ENCODE assay signal across 8 cellular contexts in genomic region chr20:17873410-17874270, GRCh38.
A peak's percentile ranks its signal among the peaks of the same experiment; 100 is the strongest.
DNase-seq lines count a peak whose midpoint lies in the region; ATAC-seq, FAIRE-seq and TF ChIP-seq lines count a peak whose summit lies in the region.

No MANE protein-coding gene starts in this region.

- H3K9me3 ChIP-seq in A549 (no peaks in the 10 kb centered on the region), heart left ventricle (no peaks in the 10 kb centered on the region), skeletal muscle tissue (ENCODE audit: control insufficient read depth in 3 of 3, low read length in 3 of 3) (no peaks in the 10 kb centered on the region)

- ATAC-seq in A549 (peak; percentile 65 to 82), HG03045 (IDR thresholded peaks at IDR 0.05; ENCODE audit: unreplicated experiment) (peak; percentile 45), SK-N-SH treated with all-trans-retinoic acid at 6 μM for 48 hours (peak; percentile 92), heart left ventricle (peak; percentile 55 to 88 (median 79)), GM19395 (IDR thresholded peaks at IDR 0.05; ENCODE audit: unreplicated experiment) (no peak), GM18867 (IDR thresholded peaks at IDR 0.05; ENCODE audit: unreplicated experiment) (no peak), HG02571 (IDR thresholded peaks at IDR 0.05; ENCODE audit: unreplicated experiment) (no peak)

- no peak overlapping the region for H3K4me3 ChIP-seq in A549
- no peak overlapping the region for H3K4me3 ChIP-seq in heart left ventricle
- no peak overlapping the region for H3K4me3 ChIP-seq in skeletal muscle tissue (ENCODE audit: low read length in 3 of 3)

- H3K27ac ChIP-seq in A549 (peak overlapping the region; percentile 57 to 65), heart left ventricle (peak overlapping the region in 5 of 12 donors; percentile 1 to 70 (median 27)), skeletal muscle tissue (ENCODE audit: low read depth, low read length) (peak overlapping the region; percentile 54)

- H3K9ac ChIP-seq in skeletal muscle tissue (ENCODE audit: low read depth in 1 of 3, low read length in 3 of 3): no peak overlapping the region

- H3K4me2 ChIP-seq in A549: peak overlapping the region; percentile 66

- CTCF ChIA-PET in A549 (lab: Yijun Ruan, JAX): interaction anchor here (0.8 to 2.6 kb wide), 5 partner anchors 7 to 192 kb away, joined by 4 to 12 read pairs (median 5); partner anchors contain the start of gene RRBP1

- no peak for FAIRE-seq in A549 (lab: Jason Lieb, UNC)

- POLR2A ChIA-PET in A549 (lab: Yijun Ruan, JAX): interaction anchor here (0.9 kb wide), 1 partner anchor 191 kb away, joined by 3 read pairs; the partner anchor contains the start of gene RRBP1

- no peaks in the 10 kb centered on the region for H3K36me3 ChIP-seq in heart left ventricle
- no peaks in the 10 kb centered on the region for H3K36me3 ChIP-seq in skeletal muscle tissue (ENCODE audit: control insufficient read depth in 3 of 3, insufficient read depth in 3 of 3, low read length in 3 of 3)

- DNase-seq in A549 (ENCODE audit: low read depth in 1 of 2, low spot score in 1 of 2): peak; percentile 33 to 68
- peak; percentile 79 to 92 (median 88) for DNase-seq in heart left ventricle

- 52% methylated on average over 14 of the region's 14 CpGs for WGBS in A549 (ENCODE audit: missing lambda C conversion rate)
- WGBS in heart left ventricle, 4 donors: 44 to 48% (median 47%) methylated on average over 13 to 14 of the region's 14 CpGs

- peaks cover 29% of the 10 kb centered on the region for H3K4me1 ChIP-seq in A549
- H3K4me1 ChIP-seq in heart left ventricle: peaks cover 2 to 47% (median 26%) of the 10 kb centered on the region in 12 donors
- H3K4me1 ChIP-seq in skeletal muscle tissue (ENCODE audit: control insufficient read depth in 3 of 3, insufficient read depth in 3 of 3, low read length in 3 of 3): peaks cover 19 to 29% (median 24%) of the 10 kb centered on the region in 3 donors

- intact Hi-C loops in heart left ventricle (cut with DNase I): loop anchor here in 1 of 10 donors (5.0 kb wide), 1 partner anchor 66 kb away; no protein-coding TSS in a partner anchor

- TF ChIP-seq POLR2A in A549 (IDR thresholded peaks at IDR 0.05; ENCODE audit: low read length): no peak
- TF ChIP-seq POLR2A in heart left ventricle (IDR thresholded peaks at IDR 0.05): no peak

- TF ChIP-seq RAD21 in A549 (conservative IDR thresholded peaks at IDR 0.05 in 1 of 2, IDR thresholded peaks at IDR 0.05 in 1 of 2): no peak

- TF ChIP-seq CTCF in A549 (IDR thresholded peaks at IDR 0.05): no peak
- no peak for TF ChIP-seq CTCF in heart left ventricle (IDR thresholded peaks at IDR 0.05)

- H3K27me3 ChIP-seq in heart left ventricle: peaks cover 0 to 5% (median 0%) of the 10 kb centered on the region in 9 donors
- H3K27me3 ChIP-seq in skeletal muscle tissue (ENCODE audit: control insufficient read depth in 3 of 3, insufficient read depth in 3 of 3, low read length in 3 of 3): peaks cover 9 to 28% (median 21%) of the 10 kb centered on the region in 3 donors

- no peak for TF ChIP-seq EP300 in A549 (IDR thresholded peaks at IDR 0.05)

TF ChIP-seq in A549, 52 proteins besides CTCF, POLR2A, EP300 and RAD21:
- TF ChIP-seq JUNB (IDR thresholded peaks at IDR 0.05): no peak

TF ChIP-seq in SK-N-SH treated with all-trans-retinoic acid at 6 μM for 48 hours, 23 proteins besides CTCF, POLR2A, EP300 and RAD21:
- TF ChIP-seq TCF4 (CRISPR knock-in tag; IDR thresholded peaks at IDR 0.05; ENCODE audit: borderline replicate concordance) (peak; percentile 63), POU6F1 (CRISPR knock-in tag; IDR thresholded peaks at IDR 0.05; ENCODE audit: borderline replicate concordance, low read depth) (no peak)

Comparison
In these comparisons a context has a peak if more than half of its experiments do, and no peak if none do; other contexts are left out.
1. ATAC-seq: peak in A549 (2 of 2), HG03045 (single experiment), SK-N-SH treated with all-trans-retinoic acid at 6 μM for 48 hours (single experiment) and heart left ventricle (4 of 4); none in GM19395 (single experiment), GM18867 (single experiment) and HG02571 (single experiment).